ENCODE assay signal across 11 cellular contexts in the genomic region with DNA sequence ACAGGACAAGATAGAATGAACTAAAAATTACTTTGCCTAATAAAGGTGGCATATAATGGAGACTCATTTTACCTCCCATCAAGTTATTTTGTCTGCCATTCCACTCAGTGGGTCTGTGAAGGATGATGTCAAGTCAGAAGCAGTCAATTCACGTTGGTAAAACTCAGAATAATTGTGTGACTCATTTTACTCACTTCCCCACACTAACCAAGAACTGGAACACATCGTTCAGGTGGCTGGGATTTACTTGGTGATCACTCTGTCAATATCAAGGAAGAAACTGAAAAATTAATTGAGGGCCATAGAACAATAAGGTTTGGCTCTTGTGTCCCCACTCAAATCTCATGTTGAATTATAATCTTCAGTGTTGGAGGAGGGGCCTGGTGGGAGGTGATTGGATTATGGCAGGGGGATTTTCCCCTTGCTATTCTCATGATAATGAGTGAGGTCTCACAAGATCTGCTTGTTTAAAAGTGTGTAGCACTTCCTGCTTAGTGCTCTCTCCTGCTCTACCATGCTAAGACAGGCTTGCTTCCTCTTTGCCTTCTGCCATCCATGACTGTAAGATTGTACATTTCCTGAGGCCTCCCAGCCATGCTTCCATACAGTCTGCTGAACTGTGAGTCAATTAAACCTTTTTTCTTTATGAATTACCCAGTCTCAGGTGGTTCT. TPM values are rescaled to one million over a fixed set of nuclear protein-coding genes. Genes with fewer than 3 reads are reported as not detected.
DNase-seq lines count a peak whose midpoint lies in the region; ATAC-seq and FAIRE-seq lines count a peak whose summit lies in the region.
"Had no signal": no experiment of that assay in that cellular context is flagged by ENCODE, and none has a peak within 500 bp of the region (broad histone marks: within the 10 kb centered on the region; RNA-seq: fewer than 3 reads in every experiment).

No MANE protein-coding gene starts in this region.

- H3K27me3 Mint-ChIP-seq in activated CD4-positive, alpha-beta T cell treated with anti-CD3 and anti-CD28 coated beads for 36 hours: peaks cover 8% of the 10 kb centered on the region
- H3K27me3 Mint-ChIP-seq in stimulated activated naive CD8-positive, alpha-beta T cell treated with anti-CD3 and anti-CD28 coated beads, Interleukin-15, Interleukin-2, amounts not matched to agents 100 ng/mL and 50 ng/mL, for 24 hours: no peaks in the 10 kb centered on the region

- H3K36me3 Mint-ChIP-seq in activated CD4-positive, alpha-beta T cell treated with anti-CD3 and anti-CD28 coated beads for 36 hours (ENCODE audit: low read depth): no peaks in the 10 kb centered on the region
- H3K36me3 Mint-ChIP-seq in stimulated activated naive CD8-positive, alpha-beta T cell treated with anti-CD3 and anti-CD28 coated beads, Interleukin-15, Interleukin-2, amounts not matched to agents 100 ng/mL and 50 ng/mL, for 24 hours (ENCODE audit: low read depth): no peaks in the 10 kb centered on the region
- H3K36me3 Mint-ChIP-seq: activated CD4-positive, alpha-beta memory T cell treated with anti-CD3 and anti-CD28 coated beads for 36 hours had no signal

- peak; percentile 80 for ATAC-seq in activated CD4-positive, alpha-beta T cell treated with anti-CD3 and anti-CD28 coated beads for 36 hours
- ATAC-seq in HG02973 (IDR thresholded peaks at IDR 0.05; ENCODE audit: unreplicated experiment) (peak; percentile 51), GM18517 (IDR thresholded peaks at IDR 0.05; ENCODE audit: unreplicated experiment) (no peak)

- POLR2A ChIA-PET in activated CD4-positive, alpha-beta T cell treated with anti-CD3 and anti-CD28 coated beads for 36 hours (lab: Charles Lee): no interaction called here

- no peaks in the 10 kb centered on the region for H3K9me3 Mint-ChIP-seq in activated CD4-positive, alpha-beta T cell treated with anti-CD3 and anti-CD28 coated beads for 36 hours (ENCODE audit: low read depth)
- no peaks in the 10 kb centered on the region for H3K9me3 Mint-ChIP-seq in stimulated activated naive CD8-positive, alpha-beta T cell treated with anti-CD3 and anti-CD28 coated beads, Interleukin-15, Interleukin-2, amounts not matched to agents 100 ng/mL and 50 ng/mL, for 24 hours
- H3K9me3 Mint-ChIP-seq: activated CD4-positive, alpha-beta memory T cell treated with anti-CD3 and anti-CD28 coated beads for 36 hours had no signal

- H3K4me1 Mint-ChIP-seq in activated CD4-positive, alpha-beta T cell treated with anti-CD3 and anti-CD28 coated beads for 36 hours: peaks cover 7% of the 10 kb centered on the region
- peaks cover 11% of the 10 kb centered on the region for H3K4me1 Mint-ChIP-seq in stimulated activated naive CD8-positive, alpha-beta T cell treated with anti-CD3 and anti-CD28 coated beads, Interleukin-15, Interleukin-2, amounts not matched to agents 100 ng/mL and 50 ng/mL, for 24 hours (ENCODE audit: low read depth)

- CTCF ChIA-PET in activated CD4-positive, alpha-beta T cell treated with anti-CD3 and anti-CD28 coated beads for 36 hours (lab: Charles Lee): no interaction called here

- intact Hi-C loops in activated CD4-positive, alpha-beta T cell treated with anti-CD3 and anti-CD28 coated beads for 36 hours (cut with DNase I, micrococcal nuclease): no loop called here

- H3K27ac Mint-ChIP-seq in activated CD4-positive, alpha-beta T cell treated with anti-CD3 and anti-CD28 coated beads for 36 hours: peak overlapping the region; percentile 21
- peak overlapping the region; percentile 69 for H3K27ac Mint-ChIP-seq in stimulated activated naive CD8-positive, alpha-beta T cell treated with anti-CD3 and anti-CD28 coated beads, Interleukin-15, Interleukin-2, amounts not matched to agents 100 ng/mL and 50 ng/mL, for 24 hours
- H3K27ac Mint-ChIP-seq: activated CD4-positive, alpha-beta memory T cell treated with anti-CD3 and anti-CD28 coated beads for 36 hours had no signal

- no peak for FAIRE-seq in RCC 7860 (lab: Jason Lieb, UNC)

- no peak for DNase-seq in activated CD4-positive, alpha-beta T cell treated with anti-CD3 and anti-CD28 coated beads for 36 hours
- DNase-seq in activated CD4-positive, alpha-beta T cell treated with anti-CD3 and anti-CD28 coated beads, Interleukin-2, amount 50 U/mL, for 4 hours: no peak
- DNase-seq in RCC 7860 (ENCODE audit: low spot score): peak; percentile 6
- DNase-seq in stimulated activated CD4-positive, alpha-beta T cell treated with anti-CD3 and anti-CD28 coated beads, Interleukin-2, amount 100 ng/mL, for 24 hours: no peak
- no peak for DNase-seq in NCI-H128 (lab: John Stamatoyannopoulos, UW; ENCODE audit: unreplicated experiment)
- DNase-seq: activated CD4-positive, alpha-beta memory T cell treated with anti-CD3 and anti-CD28 coated beads for 36 hours; stimulated activated CD4-positive, alpha-beta T cell treated with anti-CD3 and anti-CD28 coated beads, Interleukin-4, amount 100 ng/mL, for 1 hour; transverse colon had no signal

- H3K4me3 Mint-ChIP-seq in activated CD4-positive, alpha-beta T cell treated with anti-CD3 and anti-CD28 coated beads for 36 hours: no peak overlapping the region
- no peak overlapping the region for H3K4me3 Mint-ChIP-seq in stimulated activated naive CD8-positive, alpha-beta T cell treated with anti-CD3 and anti-CD28 coated beads, Interleukin-15, Interleukin-2, amounts not matched to agents 100 ng/mL and 50 ng/mL, for 24 hours
- H3K4me3 Mint-ChIP-seq: activated CD4-positive, alpha-beta memory T cell treated with anti-CD3 and anti-CD28 coated beads for 36 hours had no signal

RNA-seq across cellular contexts. Expression of a gene that starts 35.7 kb away (rescaled TPM):
- 10 to 100 TPM; 40.3 to 57.8 TPM for total RNA-seq in activated CD4-positive, alpha-beta T cell treated with anti-CD3 and anti-CD28 coated beads for 36 hours
